4 cellular contexts compared by ENCODE assay signal in the genomic region with DNA sequence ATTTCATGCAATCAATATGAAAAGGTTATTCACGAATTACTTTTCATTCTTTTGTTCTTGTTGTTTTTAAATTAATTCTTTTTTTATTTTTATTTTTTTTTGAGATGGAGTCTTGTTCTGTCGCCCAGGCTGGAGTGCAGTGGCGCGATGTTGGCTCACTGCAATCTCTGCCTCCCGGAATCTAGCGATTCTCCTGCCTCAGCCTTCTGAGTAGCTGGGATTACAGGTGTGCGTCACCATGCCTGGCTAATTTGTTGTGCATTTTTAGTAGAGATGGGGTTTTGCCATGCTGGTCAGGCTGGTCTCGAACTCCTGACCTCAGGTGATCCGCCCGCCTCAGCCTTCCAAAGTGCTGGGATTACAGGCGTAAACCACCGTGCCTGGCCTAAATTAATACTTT. TPM values are rescaled to one million over a fixed set of nuclear protein-coding genes. Genes with fewer than 3 reads are reported as not detected.
"Had no signal": no experiment of that assay in that cellular context is flagged by ENCODE, and none has a peak within 500 bp of the region (broad histone marks: within the 10 kb centered on the region; RNA-seq: fewer than 3 reads in every experiment).

No MANE protein-coding gene starts in this region.

RNA-seq across cellular contexts. Expression of gene NLRP12, which starts 16.1 kb away (rescaled TPM):
- total RNA-seq: M059J, PC-3, SJSA1 had no signal

RNA-seq across cellular contexts. Expression of gene PRKCG, which starts 41.8 kb away (rescaled TPM):
- total RNA-seq: M059J, Right ventricle myocardium superior, SJSA1 had no signal
